17 cellular contexts compared by ENCODE assay signal in the genomic region with DNA sequence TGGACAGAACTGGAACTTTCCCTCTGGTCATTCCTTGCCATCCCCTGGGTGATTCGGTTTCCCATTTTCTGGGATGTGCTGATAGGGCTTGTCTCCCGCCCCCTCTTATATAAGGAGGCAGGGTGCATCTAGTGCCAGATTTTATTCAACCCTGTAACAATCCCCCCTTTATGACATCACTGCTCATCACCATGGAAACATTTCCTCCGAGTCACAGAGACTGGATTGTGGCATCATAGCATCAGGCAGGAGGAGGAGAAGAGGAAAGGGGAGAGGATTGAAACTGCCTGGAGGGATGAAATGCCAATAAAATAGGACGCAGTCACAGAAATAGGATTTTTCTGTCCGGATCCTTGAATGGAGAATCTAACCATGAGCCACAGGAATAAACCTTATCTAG.
"Had no signal": no experiment of that assay in that cellular context is flagged by ENCODE, and none has a peak within 500 bp of the region (broad histone marks: within the 10 kb centered on the region; RNA-seq: fewer than 3 reads in every experiment).

No MANE protein-coding gene starts in this region.

- DNase-seq: cortex of kidney; effector memory CD8-positive, alpha-beta T cell; erythroblast; gastrocnemius medialis; heart left ventricle; kidney; left lung; mammary epithelial cell; mesendoderm; naive thymus-derived CD8-positive, alpha-beta T cell; nephron progenitor cell; occipital lobe; ovary; sigmoid colon; spleen; stimulated activated CD4-positive, alpha-beta T cell treated with anti-CD3 and anti-CD28 coated beads, Interleukin-4, amount 100 ng/mL, for 4 hours; upper lobe of left lung had no signal
